ENCODE assay signal across 23 cellular contexts in genomic region chr1:233080286-233080685, GRCh38.
DNase-seq lines count a peak whose midpoint lies in the region; ATAC-seq and TF ChIP-seq lines count a peak whose summit lies in the region.
"Had no signal": no experiment of that assay in that cellular context is flagged by ENCODE, and none has a peak within 500 bp of the region (broad histone marks: within the 10 kb centered on the region; RNA-seq: fewer than 3 reads in every experiment).

No MANE protein-coding gene starts in this region.

- H3K4me1 ChIP-seq in HEK293 (ENCODE audit: control insufficient read depth, insufficient read depth, low read length) (no peaks in the 10 kb centered on the region), trophoblast cell (ENCODE audit: control insufficient read depth in 1 of 2, insufficient read depth in 2 of 2, low read length in 2 of 2) (peaks cover 4 to 6% of the 10 kb centered on the region in 2 experiments), SK-N-SH (ENCODE audit: control insufficient read depth in 1 of 2, insufficient read depth in 2 of 2, low read depth in 1 of 2, low read length in 1 of 2) (peaks cover 0 to 5% of the 10 kb centered on the region in 2 experiments; a peak in 1 of 4 replicates)

- no peak overlapping the region for H3K23ac ChIP-seq in trophoblast cell (ENCODE audit: low read length)

- TF ChIP-seq RAD21 in SK-N-SH (IDR thresholded peaks at IDR 0.05; ENCODE audit: low read length): no peak

- H4K12ac ChIP-seq in trophoblast cell (ENCODE audit: low read depth, low read length): no peak overlapping the region

- H2BK5ac ChIP-seq in trophoblast cell (ENCODE audit: low read depth, low read length, poor library complexity): peak overlapping the region; percentile 31

- peaks cover 14% of the 10 kb centered on the region for H3K36me3 Mint-ChIP-seq in activated naive CD8-positive, alpha-beta T cell treated with anti-CD3 and anti-CD28 coated beads for 36 hours
- H3K36me3 Mint-ChIP-seq in activated naive CD8-positive, alpha-beta T cell treated with anti-CD3 and anti-CD28 coated beads, Interleukin-2, amount 50 U/mL, for 24 hours (ENCODE audit: low read depth): peaks cover 2% of the 10 kb centered on the region

- H3K9me3 Mint-ChIP-seq in activated naive CD8-positive, alpha-beta T cell treated with anti-CD3 and anti-CD28 coated beads for 36 hours: peaks cover 1% of the 10 kb centered on the region
- H3K9me3 Mint-ChIP-seq in activated naive CD8-positive, alpha-beta T cell treated with anti-CD3 and anti-CD28 coated beads, Interleukin-2, amount 50 U/mL, for 24 hours: no peaks in the 10 kb centered on the region
- H3K9me3 Mint-ChIP-seq: CD14-positive monocyte had no signal

- no peaks in the 10 kb centered on the region for H4K20me1 ChIP-seq in SK-N-SH (ENCODE audit: insufficient read depth)
- H4K20me1 ChIP-seq: BLaER1 had no signal

- no peak overlapping the region for H4K8ac ChIP-seq in trophoblast cell (ENCODE audit: low read depth, low read length)

- TF ChIP-seq CTCF in HEK293 (tag by site-specific recombination; IDR thresholded peaks at IDR 0.05): no peak
- TF ChIP-seq CTCF in SK-N-SH (IDR thresholded peaks at IDR 0.05): no peak
- TF ChIP-seq CTCF in lower leg skin (IDR thresholded peaks at IDR 0.05): no peak

- no CpG with 5 or more reads among the region's 3 CpGs for WGBS in trophoblast cell (ENCODE audit: extremely low coverage, insufficient coverage, insufficient read length)
- WGBS in SK-N-SH (ENCODE audit: low lambda C conversion rate): 89% methylated on average over 3 of the region's 3 CpGs
- 95 to 99% methylated on average over 3 of the region's 3 CpGs for WGBS in lower leg skin, 2 donors

- no peak overlapping the region for H3K18ac ChIP-seq in trophoblast cell (ENCODE audit: low read length)

- H2AK5ac ChIP-seq in trophoblast cell (ENCODE audit: low read length): no peak overlapping the region

- no peak for TF ChIP-seq POLR2A in lower leg skin (IDR thresholded peaks at IDR 0.05)

- H3K14ac ChIP-seq in trophoblast cell (ENCODE audit: low read length): peak overlapping the region; percentile 19

- no peaks in the 10 kb centered on the region for H3K79me2 ChIP-seq in trophoblast cell (ENCODE audit: control insufficient read depth, insufficient read depth, low read length, poor library complexity)
- H3K79me2 ChIP-seq in SK-N-SH (ENCODE audit: insufficient read depth): no peaks in the 10 kb centered on the region

- no peak overlapping the region for H3K9ac ChIP-seq in trophoblast cell (ENCODE audit: low read length)
- H3K9ac ChIP-seq in SK-N-SH: no peak overlapping the region
- H3K9ac ChIP-seq: BLaER1 had no signal

- no peak for DNase-seq in activated naive CD8-positive, alpha-beta T cell treated with anti-CD3 and anti-CD28 coated beads for 36 hours
- no peak for DNase-seq in activated naive CD8-positive, alpha-beta T cell treated with anti-CD3 and anti-CD28 coated beads, Interleukin-2, amount 50 U/mL, for 24 hours
- peak; percentile 53 to 74 for DNase-seq in trophoblast cell
- no peak for DNase-seq in SK-N-SH
- no peak for DNase-seq in lower leg skin (ENCODE audit: low spot score in 2 of 2)
- DNase-seq: 8988T; ACHN; BE2C; C1 segment of cervical spinal cord; CD4-positive, alpha-beta memory T cell; CD4-positive, CD25-positive, alpha-beta regulatory T cell; CD8-positive, alpha-beta memory T cell; COR-L47; DMS 273 treated with DMSO at 0.1 percent for 48 hours; DMS153; DMS53; DMS79; DND-41; EL; GDM1 had no signal

- H3K27ac ChIP-seq in HEK293 (ENCODE audit: extremely low read depth, low read depth, low read length) (no peak overlapping the region), trophoblast cell (ENCODE audit: low read depth, low read length) (no peak overlapping the region), SK-N-SH (ENCODE audit: low read depth in 2 of 2, low read length in 1 of 2) (no peak overlapping the region)
- H3K27ac ChIP-seq: BLaER1 had no signal

- peaks cover 0 to 17% of the 10 kb centered on the region in 2 experiments; a peak in 1 of 3 replicates for H3K36me3 ChIP-seq in HEK293 (ENCODE audit: control insufficient read depth in 2 of 2, insufficient read depth in 1 of 2, low read length in 2 of 2)
- H3K36me3 ChIP-seq in trophoblast cell (ENCODE audit: control insufficient read depth in 1 of 2, insufficient read depth in 2 of 2, low read length in 2 of 2): no peaks in the 10 kb centered on the region
- H3K36me3 ChIP-seq in SK-N-SH (replicated peaks in 1 of 2; ENCODE audit: control insufficient read depth in 1 of 2, insufficient read depth in 2 of 2, low read length in 1 of 2): peaks cover 0 to 3% of the 10 kb centered on the region in 2 experiments
- H3K36me3 ChIP-seq: BE2C, BLaER1 had no signal

- H3K4me1 Mint-ChIP-seq in activated naive CD8-positive, alpha-beta T cell treated with anti-CD3 and anti-CD28 coated beads for 36 hours: no peaks in the 10 kb centered on the region
- H3K4me1 Mint-ChIP-seq in activated naive CD8-positive, alpha-beta T cell treated with anti-CD3 and anti-CD28 coated beads, Interleukin-2, amount 50 U/mL, for 24 hours: peaks cover 3% of the 10 kb centered on the region
- H3K4me1 Mint-ChIP-seq: CD4-positive, CD25-positive, alpha-beta regulatory T cell; CD8-positive, alpha-beta memory T cell had no signal

- no peak overlapping the region for H3K4ac ChIP-seq in trophoblast cell (ENCODE audit: low read depth, low read length)

- H3K4me2 ChIP-seq in trophoblast cell (ENCODE audit: low read length) (no peak overlapping the region), SK-N-SH (no peak overlapping the region)
- H3K4me2 ChIP-seq: BLaER1 had no signal

- H3K27ac Mint-ChIP-seq in activated naive CD8-positive, alpha-beta T cell treated with anti-CD3 and anti-CD28 coated beads for 36 hours: peak overlapping the region; percentile 11
- no peak overlapping the region for H3K27ac Mint-ChIP-seq in activated naive CD8-positive, alpha-beta T cell treated with anti-CD3 and anti-CD28 coated beads, Interleukin-2, amount 50 U/mL, for 24 hours
- H3K27ac Mint-ChIP-seq: CD4-positive, alpha-beta memory T cell had no signal

- H2BK120ac ChIP-seq in trophoblast cell (ENCODE audit: insufficient read depth, low read length, poor library complexity): peak overlapping the region; percentile 34

- H2AFZ ChIP-seq in trophoblast cell (ENCODE audit: insufficient read depth, low read length, poor library complexity) (no peak overlapping the region), SK-N-SH (ENCODE audit: low read depth) (no peak overlapping the region)

- peaks cover 14% of the 10 kb centered on the region for H3K79me1 ChIP-seq in trophoblast cell (ENCODE audit: low read length)

- H3F3A ChIP-seq in SK-N-SH (replicated peaks; ENCODE audit: insufficient read depth): no peaks in the 10 kb centered on the region

- H3K4me3 ChIP-seq in HEK293 (ENCODE audit: low read depth, low read length): no peak overlapping the region
- no peak overlapping the region for H3K4me3 ChIP-seq in trophoblast cell (ENCODE audit: low read depth, low read length)
- no peak overlapping the region for H3K4me3 ChIP-seq in SK-N-SH (ENCODE audit: low read depth in 2 of 2, low read length in 1 of 2)
- no peak overlapping the region for H3K4me3 ChIP-seq in lower leg skin (ENCODE audit: low read depth, poor library complexity, severe bottlenecking)
- H3K4me3 ChIP-seq: BLaER1 had no signal

- no peak for TF ChIP-seq EP300 in SK-N-SH (IDR thresholded peaks at IDR 0.05; ENCODE audit: borderline replicate concordance in 1 of 2, low read depth in 1 of 2, low read length in 1 of 2)

- POLR2A ChIA-PET in HEK293 (lab: Yijun Ruan, JAX): no interaction called here
- POLR2A ChIA-PET in SK-N-SH (lab: Yijun Ruan, JAX): no interaction called here

- CTCF ChIA-PET in HEK293 (lab: Yijun Ruan, JAX): no interaction called here
- CTCF ChIA-PET in SK-N-SH (lab: Yijun Ruan, JAX): no interaction called here

- H4K91ac ChIP-seq in trophoblast cell (ENCODE audit: low read depth, low read length): peak overlapping the region; percentile 51

- no peak for ATAC-seq in activated naive CD8-positive, alpha-beta T cell treated with anti-CD3 and anti-CD28 coated beads, Interleukin-2, amount 50 U/mL, for 24 hours

- H2BK12ac ChIP-seq in trophoblast cell (ENCODE audit: low read length): peak overlapping the region; percentile 54

- intact Hi-C loops in lower leg skin (cut with DNase I; ENCODE audit: low total_unique reads): no loop called here

- no peaks in the 10 kb centered on the region for H3K27me3 ChIP-seq in trophoblast cell (ENCODE audit: insufficient read depth, low read length)
- H3K27me3 ChIP-seq in SK-N-SH (ENCODE audit: insufficient read depth): no peaks in the 10 kb centered on the region
- H3K27me3 ChIP-seq: BE2C, BLaER1 had no signal

- H3K27me3 Mint-ChIP-seq in activated naive CD8-positive, alpha-beta T cell treated with anti-CD3 and anti-CD28 coated beads for 36 hours: no peaks in the 10 kb centered on the region
- no peaks in the 10 kb centered on the region for H3K27me3 Mint-ChIP-seq in activated naive CD8-positive, alpha-beta T cell treated with anti-CD3 and anti-CD28 coated beads, Interleukin-2, amount 50 U/mL, for 24 hours
- H3K27me3 Mint-ChIP-seq: CD4-positive, alpha-beta memory T cell; CD4-positive, CD25-positive, alpha-beta regulatory T cell; CD8-positive, alpha-beta memory T cell had no signal

- H3K9me3 ChIP-seq in HEK293 (ENCODE audit: control insufficient read depth, insufficient read depth, low read depth, low read length): no peaks in the 10 kb centered on the region
- no peaks in the 10 kb centered on the region for H3K9me3 ChIP-seq in trophoblast cell (ENCODE audit: insufficient read depth, low read depth, low read length)
- no peaks in the 10 kb centered on the region for H3K9me3 ChIP-seq in SK-N-SH
- H3K9me3 ChIP-seq: BE2C, BLaER1 had no signal

- H3K4me3 Mint-ChIP-seq in activated naive CD8-positive, alpha-beta T cell treated with anti-CD3 and anti-CD28 coated beads for 36 hours: no peak overlapping the region
- no peak overlapping the region for H3K4me3 Mint-ChIP-seq in activated naive CD8-positive, alpha-beta T cell treated with anti-CD3 and anti-CD28 coated beads, Interleukin-2, amount 50 U/mL, for 24 hours
- H3K4me3 Mint-ChIP-seq: CD14-positive monocyte; CD4-positive, alpha-beta memory T cell; CD4-positive, CD25-positive, alpha-beta regulatory T cell; CD8-positive, alpha-beta memory T cell had no signal

- H3K9me2 ChIP-seq in SK-N-SH: no peaks in the 10 kb centered on the region

TF ChIP-seq in SK-N-SH, 30 proteins besides CTCF, POLR2A, EP300 and RAD21 (continues in another document):
- TF ChIP-seq GABPA (IDR thresholded peaks at IDR 0.05; ENCODE audit: low read depth) (no peak), FOSL2 (IDR thresholded peaks at IDR 0.05; ENCODE audit: borderline replicate concordance, low read depth) (no peak), RFX5 (IDR thresholded peaks at IDR 0.05; ENCODE audit: low read length) (no peak)

Comparison
In these comparisons a context has a peak if more than half of its experiments do, and no peak if none do; other contexts are left out.
1. DNase-seq: peak in trophoblast cell (2 of 2); none in activated naive CD8-positive, alpha-beta T cell treated with anti-CD3 and anti-CD28 coated beads for 36 hours (single experiment), activated naive CD8-positive, alpha-beta T cell treated with anti-CD3 and anti-CD28 coated beads, Interleukin-2, amount 50 U/mL, for 24 hours (single experiment), SK-N-SH (single experiment) and lower leg skin (0 of 2).